ENCODE assay signal across 9 cellular contexts in genomic region chr9:15642369-15642962, GRCh38.
A peak's percentile ranks its signal among the peaks of the same experiment; 100 is the strongest.
DNase-seq lines count a peak whose midpoint lies in the region; ATAC-seq, FAIRE-seq and TF ChIP-seq lines count a peak whose summit lies in the region.
"Had no signal": no experiment of that assay in that cellular context is flagged by ENCODE, and none has a peak within 500 bp of the region (broad histone marks: within the 10 kb centered on the region; RNA-seq: fewer than 3 reads in every experiment).

No MANE protein-coding gene starts in this region.

- H3K4me3 Mint-ChIP-seq in nephron progenitor cell (no peak overlapping the region), T-helper 17 cell (no peak overlapping the region)

- no peak for ATAC-seq in T-helper 17 cell

- CTCF ChIA-PET in HEK293T (lab: Yijun Ruan, JAX): no interaction called here

- TF ChIP-seq CTCF in nephron progenitor cell (IDR thresholded peaks at IDR 0.05): peak; percentile 56

- POLR2A ChIA-PET in HEK293T (lab: Yijun Ruan, JAX): no interaction called here

- H3K36me3 Mint-ChIP-seq in nephron progenitor cell (ENCODE audit: low read depth) (peaks cover 26% of the 10 kb centered on the region), T-helper 17 cell (ENCODE audit: low read depth) (no peaks in the 10 kb centered on the region)

- H3K4me1 Mint-ChIP-seq in nephron progenitor cell (no peaks in the 10 kb centered on the region), T-helper 17 cell (no peaks in the 10 kb centered on the region)

- H3K27ac Mint-ChIP-seq in nephron progenitor cell: no peak overlapping the region
- no peak overlapping the region for H3K27ac Mint-ChIP-seq in T-helper 17 cell

- no peaks in the 10 kb centered on the region for H3K9me3 ChIP-seq in T-helper 17 cell (ENCODE audit: control insufficient read depth, low read length, poor library complexity, severe bottlenecking)

- H3K9me3 Mint-ChIP-seq in nephron progenitor cell: peaks cover 42% of the 10 kb centered on the region

- peaks cover 6% of the 10 kb centered on the region for H3K27me3 Mint-ChIP-seq in nephron progenitor cell (ENCODE audit: low read depth, poor library complexity)
- H3K27me3 Mint-ChIP-seq in T-helper 17 cell: no peaks in the 10 kb centered on the region

- FAIRE-seq in GM12892 (lab: Jason Lieb, UNC): no peak
- FAIRE-seq: keratinocyte had no signal

- no peak for TF ChIP-seq POLR2A in GM12892 (IDR thresholded peaks at IDR 0.05; ENCODE audit: low read depth, low read length)

- DNase-seq in COR-L47 (lab: John Stamatoyannopoulos, UW): peak; percentile 40
- peak; percentile 19 for DNase-seq in HEK293T (ENCODE audit: extremely low spot score)
- DNase-seq in NCI-H82 treated with DMSO at 0.1 percent for 48 hours (lab: John Stamatoyannopoulos, UW; ENCODE audit: unreplicated experiment): peak; percentile 20
- peak; percentile 42 to 49 for DNase-seq in dermis microvascular lymphatic vessel endothelial cell (ENCODE audit: low read depth in 2 of 2)
- DNase-seq in nephron progenitor cell: no peak
- DNase-seq in GM12892 (ENCODE audit: insufficient read length): no peak
- DNase-seq in T-helper 17 cell: no peak
- DNase-seq in NCI-H524 treated with DMSO at 0.1 percent for 48 hours (lab: John Stamatoyannopoulos, UW): no peak

TF ChIP-seq in HEK293T, 16 proteins besides CTCF, POLR2A, EP300 and RAD21:
- no peak for TF ChIP-seq HDGF (IDR thresholded peaks at IDR 0.05; ENCODE audit: borderline replicate concordance)
- TF ChIP-seq ELF4 (IDR thresholded peaks at IDR 0.05): no peak
- no peak for TF ChIP-seq TARDBP (IDR thresholded peaks at IDR 0.05)
- TF ChIP-seq SUZ12 (IDR thresholded peaks at IDR 0.05): no peak
- no peak for TF ChIP-seq NFRKB (IDR thresholded peaks at IDR 0.05)
- no peak for TF ChIP-seq LEF1 (IDR thresholded peaks at IDR 0.05; ENCODE audit: borderline replicate concordance)
- no peak for TF ChIP-seq FOXA1 (IDR thresholded peaks at IDR 0.05)
- TF ChIP-seq PKNOX1 (IDR thresholded peaks at IDR 0.05): no peak
- no peak for TF ChIP-seq FOXM1 (IDR thresholded peaks at IDR 0.05; ENCODE audit: borderline replicate concordance)
- no peak for TF ChIP-seq CTBP1 (IDR thresholded peaks at IDR 0.05; ENCODE audit: borderline replicate concordance)
- no peak for TF ChIP-seq ARNT (IDR thresholded peaks at IDR 0.05)
- TF ChIP-seq BHLHE40 (IDR thresholded peaks at IDR 0.05; ENCODE audit: borderline replicate concordance): no peak
- no peak for TF ChIP-seq L3MBTL2 (conservative IDR thresholded peaks at IDR 0.05)
- no peak for TF ChIP-seq FOXK2 (IDR thresholded peaks at IDR 0.05)
- no peak for TF ChIP-seq ZNF384 (IDR thresholded peaks at IDR 0.05)

Comparison
In these comparisons a context has a peak if more than half of its experiments do, and no peak if none do; other contexts are left out.
1. DNase-seq: peak in COR-L47 (single experiment), HEK293T (single experiment), NCI-H82 treated with DMSO at 0.1 percent for 48 hours (single experiment) and dermis microvascular lymphatic vessel endothelial cell (2 of 2); none in nephron progenitor cell (single experiment), GM12892 (single experiment), T-helper 17 cell (0 of 3) and NCI-H524 treated with DMSO at 0.1 percent for 48 hours (single experiment).